In the genomic region with DNA sequence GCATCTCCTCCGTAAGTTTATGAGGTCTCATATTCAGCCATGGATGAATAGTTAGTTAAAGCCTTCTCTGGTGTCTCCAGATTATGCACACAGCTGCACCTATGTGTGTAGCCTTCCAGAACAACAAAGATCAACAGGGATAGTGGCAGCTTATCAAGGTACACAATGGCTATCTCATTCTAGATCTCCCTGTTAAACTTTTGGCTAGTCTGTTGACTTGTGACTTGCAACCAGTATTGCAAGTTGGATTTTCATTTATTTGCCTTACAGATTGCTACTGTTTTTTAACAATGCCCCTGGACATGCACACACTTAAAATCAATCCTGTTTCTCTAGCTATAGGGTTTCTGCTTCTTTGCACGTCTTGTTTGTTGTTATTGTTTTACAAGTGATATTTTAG, we compare ENCODE assay signal across 19 cellular contexts.
"Had no signal": no experiment of that assay in that cellular context is flagged by ENCODE, and none has a peak within 500 bp of the region (broad histone marks: within the 10 kb centered on the region; RNA-seq: fewer than 3 reads in every experiment).

No MANE protein-coding gene starts in this region.

- H3K27ac ChIP-seq: esophagus squamous epithelium, foreskin keratinocyte, parathyroid adenoma, psoas muscle, sigmoid colon, skin epidermis, stomach, thoracic aorta, transverse colon had no signal

- H3K4me3 ChIP-seq: esophagus squamous epithelium, psoas muscle, sigmoid colon, skin epidermis, stomach, thoracic aorta, transverse colon had no signal

- DNase-seq: effector memory CD8-positive, alpha-beta T cell; esophagus squamous epithelium; foreskin keratinocyte; immature natural killer cell; left ventricle myocardium superior; mesendoderm; naive B cell; nephron progenitor cell; psoas muscle; retina; sigmoid colon; stimulated activated CD4-positive, alpha-beta T cell treated with anti-CD3 and anti-CD28 coated beads, Interleukin-2, amount 100 ng/mL, for 24 hours; stimulated activated naive CD4-positive, alpha-beta T cell; stomach; substantia nigra; transverse colon had no signal

- ATAC-seq: effector memory CD8-positive, alpha-beta T cell; foreskin keratinocyte; left ventricle myocardium superior; psoas muscle had no signal
